Comparison of ENCODE assay signal across 30 cellular contexts in genomic region chr9:36759141-36759540, GRCh38.
"Had no signal": no experiment of that assay in that cellular context is flagged by ENCODE, and none has a peak within 500 bp of the region (broad histone marks: within the 10 kb centered on the region; RNA-seq: fewer than 3 reads in every experiment).

No MANE protein-coding gene starts in this region.

- ATAC-seq: activated naive CD4-positive, alpha-beta T cell treated with anti-CD3 and anti-CD28 coated beads, Interleukin-2, amount 50 U/mL, for 72 hours; activated T-cell treated with anti-CD3 and anti-CD28 coated beads, Interleukin-2, amount 50 U/mL, for 4 hours; body of pancreas; Right ventricle myocardium inferior had no signal

- DNase-seq: activated B cell treated with CpG ODN at 0.5 μM for 24 hours; activated CD4-positive, alpha-beta memory T cell treated with anti-CD3 and anti-CD28 coated beads for 36 hours; activated CD4-positive, alpha-beta T cell treated with anti-CD3 and anti-CD28 coated beads for 4 hours; activated CD4-positive, alpha-beta T cell treated with anti-CD3 and anti-CD28 coated beads, Interleukin-2, amount 50 U/mL, for 1 hour; activated CD4-positive, CD25-positive, alpha-beta regulatory T cell treated with anti-CD3 and anti-CD28 coated beads, Interleukin-2, amount 50 U/mL, for 72 hours; activated CD8-positive, alpha-beta memory T cell treated with anti-CD3 and anti-CD28 coated beads, Interleukin-2, amount 50 U/mL, for 4 hours; activated gamma-delta T cell treated with Interleukin-2 at 50 U/mL for 16 hours; activated naive CD4-positive, alpha-beta T cell treated with anti-CD3 and anti-CD28 coated beads for 36 hours; activated T-cell treated with anti-CD3 and anti-CD28 coated beads for 4 hours; activated T-cell treated with anti-CD3 and anti-CD28 coated beads, Interleukin-2, amount 50 U/mL, for 4 hours; adrenal gland; body of pancreas; cerebellar nuclear complex; Karpas-422; KBM-7; NCI-H1048; NCI-H1417; NCI-H146; NCI-H187; NCI-H2029 treated with DMSO at 0.1 percent for 48 hours; NCI-H345; NCI-H524 treated with DMSO at 0.1 percent for 48 hours; NCI-H748 treated with DMSO at 0.1 percent for 48 hours; NK-92 treated with Interleukin-12 subunit alpha and Interleukin-12 subunit beta, amount 100 ng/mL, for 24 hours; SW 1271; T-helper 1 cell; T-helper 2 cell; T-helper 9 cell had no signal
